In the genomic region with DNA sequence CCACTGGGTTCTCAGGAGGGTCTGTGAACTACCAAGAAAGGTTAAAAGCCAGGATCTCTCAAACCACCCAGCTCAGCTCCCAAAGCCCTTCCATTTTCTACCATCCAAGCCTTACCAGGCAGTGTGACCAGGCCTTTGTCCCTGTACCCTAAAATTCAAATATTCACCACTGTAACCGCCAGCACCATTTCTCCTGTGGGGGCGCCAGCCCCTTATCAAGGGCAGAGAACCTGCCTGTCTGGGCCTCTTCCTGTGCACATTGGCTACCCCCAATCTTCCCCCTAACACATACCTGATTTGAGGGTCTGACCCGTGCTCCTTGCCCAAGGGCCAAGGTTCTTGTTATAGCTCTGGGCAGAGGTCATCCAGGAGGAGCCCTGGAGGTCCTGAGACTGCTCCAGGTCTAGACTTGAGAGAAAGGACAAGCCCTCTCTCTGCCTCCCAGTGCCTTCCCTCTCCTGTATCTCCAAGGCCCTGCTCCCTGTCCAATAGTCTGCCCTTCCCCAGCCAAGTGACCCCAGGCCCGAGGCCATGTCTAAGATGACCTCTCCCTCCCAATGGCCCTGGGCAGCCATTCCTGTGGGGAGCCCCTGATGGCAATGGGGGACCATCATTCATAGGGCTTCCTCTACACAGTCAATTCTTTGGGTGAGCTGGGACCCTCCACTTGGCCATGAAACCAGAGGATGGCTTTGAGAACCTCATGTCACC, we compare ENCODE assay signal across 1 cellular context.
TF ChIP-seq lines count a peak whose summit lies in the region.

No MANE protein-coding gene starts in this region.

TF ChIP-seq in HepG2, 621 proteins besides CTCF, POLR2A, EP300 and RAD21 (continued from another document):
- TF ChIP-seq STAT5B (CRISPR knock-in tag; IDR thresholded peaks at IDR 0.05) (no peak), TCF12 (IDR thresholded peaks at IDR 0.05) (no peak), TCF12 (CRISPR knock-in tag; IDR thresholded peaks at IDR 0.05) (no peak), TOPORS (CRISPR knock-in tag; IDR thresholded peaks at IDR 0.05) (no peak), ZNF33B (CRISPR knock-in tag; IDR thresholded peaks at IDR 0.05) (no peak), ZNF546 (CRISPR knock-in tag; conservative IDR thresholded peaks at IDR 0.05) (no peak)
- TF ChIP-seq, protein P1, sequence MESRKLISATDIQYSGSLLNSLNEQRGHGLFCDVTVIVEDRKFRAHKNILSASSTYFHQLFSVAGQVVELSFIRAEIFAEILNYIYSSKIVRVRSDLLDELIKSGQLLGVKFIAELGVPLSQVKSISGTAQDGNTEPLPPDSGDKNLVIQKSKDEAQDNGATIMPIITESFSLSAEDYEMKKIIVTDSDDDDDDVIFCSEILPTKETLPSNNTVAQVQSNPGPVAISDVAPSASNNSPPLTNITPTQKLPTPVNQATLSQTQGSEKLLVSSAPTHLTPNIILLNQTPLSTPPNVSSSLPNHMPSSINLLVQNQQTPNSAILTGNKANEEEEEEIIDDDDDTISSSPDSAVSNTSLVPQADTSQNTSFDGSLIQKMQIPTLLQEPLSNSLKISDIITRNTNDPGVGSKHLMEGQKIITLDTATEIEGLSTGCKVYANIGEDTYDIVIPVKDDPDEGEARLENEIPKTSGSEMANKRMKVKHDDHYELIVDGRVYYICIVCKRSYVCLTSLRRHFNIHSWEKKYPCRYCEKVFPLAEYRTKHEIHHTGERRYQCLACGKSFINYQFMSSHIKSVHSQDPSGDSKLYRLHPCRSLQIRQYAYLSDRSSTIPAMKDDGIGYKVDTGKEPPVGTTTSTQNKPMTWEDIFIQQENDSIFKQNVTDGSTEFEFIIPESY (CRISPR knock-in tag; IDR thresholded peaks at IDR 0.05) = peak; percentile 81
TF ChIP-seq in HepG2: peak in this region for 2.
